In the genomic region with DNA sequence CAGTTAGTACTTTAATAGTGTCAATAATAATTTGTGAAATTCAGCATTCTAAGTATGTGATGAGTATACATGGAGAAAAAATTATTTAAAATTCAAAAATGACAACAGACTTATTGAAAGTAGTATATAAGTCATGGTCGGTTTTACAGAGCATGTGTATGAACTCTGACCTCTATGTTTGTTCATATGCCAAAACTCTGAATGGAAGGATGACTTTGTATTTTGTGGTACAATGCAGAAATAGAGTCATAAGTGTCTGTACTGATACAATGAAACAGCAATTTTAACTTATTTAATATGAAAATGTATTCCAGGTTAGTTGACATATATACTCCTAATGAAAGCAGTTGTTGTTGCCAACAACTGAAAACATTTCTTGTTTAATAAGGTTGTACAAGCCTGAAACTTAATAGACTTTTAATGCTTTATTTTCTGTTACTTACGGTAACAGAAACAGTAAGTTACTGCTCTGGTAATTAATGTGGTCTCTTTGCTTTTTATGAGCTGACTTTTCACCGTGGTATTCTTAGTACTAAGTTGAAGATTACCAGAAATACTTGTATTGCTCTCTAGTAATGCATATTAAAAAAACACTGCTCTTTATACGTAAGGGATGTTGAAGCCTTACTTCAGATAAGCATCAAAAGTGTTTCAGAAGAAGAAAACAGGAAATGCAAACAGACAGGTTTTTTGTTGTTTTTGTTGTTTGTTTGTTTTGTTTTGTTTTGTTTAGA, we compare ENCODE assay signal across 8 cellular contexts. TPM values are rescaled to one million over a fixed set of nuclear protein-coding genes. Genes with fewer than 3 reads are reported as not detected.
DNase-seq lines count a peak whose midpoint lies in the region; ATAC-seq, FAIRE-seq and TF ChIP-seq lines count a peak whose summit lies in the region.

No MANE protein-coding gene starts in this region.

- 0 out of 2 replicates have a peak, but pooled peaks cover 5% of the 10 kb centered on the region for H3K9me3 ChIP-seq in BLaER1
- no peaks in the 10 kb centered on the region for H3K9me3 ChIP-seq in HUES64 (ENCODE audit: insufficient read depth, low read depth, low read length)
- no peaks in the 10 kb centered on the region for H3K9me3 ChIP-seq in mesodermal cell (ENCODE audit: control insufficient read depth, low read length)
- H3K9me3 ChIP-seq in body of pancreas = no peaks in the 10 kb centered on the region
- H3K9me3 ChIP-seq in mucosa of descending colon = no peaks in the 10 kb centered on the region

- DNase-seq in astrocyte of the spinal cord (ENCODE audit: low read depth, low spot score) (peak; percentile 37), AG08395 (ENCODE audit: low spot score) (no peak), body of pancreas (no peak), urothelium cell line (ENCODE audit: low spot score) (no peak), mucosa of descending colon (no peak)

- FAIRE-seq in urothelium cell line (lab: Jason Lieb, UNC) = no peak

- H3K4me1 ChIP-seq in BLaER1 (peaks cover 29% of the 10 kb centered on the region), HUES64 (ENCODE audit: insufficient read depth, low read length) (peaks cover 23% of the 10 kb centered on the region), mesodermal cell (ENCODE audit: control insufficient read depth, insufficient read depth, low read length, poor library complexity, severe bottlenecking) (no peaks in the 10 kb centered on the region), body of pancreas (peaks cover 33% of the 10 kb centered on the region), mucosa of descending colon (ENCODE audit: low read depth) (peaks cover 16% of the 10 kb centered on the region)

- in situ Hi-C loops in astrocyte of the spinal cord (cut with HindIII; ENCODE audit: low sequenced_read_pairs) = no loop called here

- H4K20me1 ChIP-seq in BLaER1 = peaks cover 65% of the 10 kb centered on the region

- TF ChIP-seq CTCF in astrocyte of the spinal cord (IDR thresholded peaks at IDR 0.05; ENCODE audit: low read depth, low read length) (no peak), body of pancreas (IDR thresholded peaks at IDR 0.05) (no peak), mucosa of descending colon (IDR thresholded peaks at IDR 0.05) (no peak)

- WGBS in HUES64 = 38% methylated on average over 4 of the region's 4 CpGs
- WGBS in mesodermal cell (ENCODE audit: insufficient coverage in 2 of 2), 2 experiments = 27 to 56% methylated on average over 2 of the region's 4 CpGs
- WGBS in body of pancreas, 2 donors = 2 to 4% methylated on average over 4 of the region's 4 CpGs

- 0 out of 2 replicates have a peak overlapping the region, but pooled peaks have one; percentile 7 for H3K27ac ChIP-seq in BLaER1
- H3K27ac ChIP-seq in HUES64 (ENCODE audit: low read depth, low read length) = 0 out of 2 replicates have a peak overlapping the region, but pooled peaks have one; percentile 16
- no peak overlapping the region for H3K27ac ChIP-seq in mesodermal cell (ENCODE audit: low read depth, low read length, severe bottlenecking)
- H3K27ac ChIP-seq in body of pancreas = no peak overlapping the region

- intact Hi-C loops in body of pancreas (cut with DNase I) = loop anchor here (10.0 kb wide), 1 partner anchor 275 kb away; a partner anchor contains a TSS
- intact Hi-C loops in mucosa of descending colon (cut with DNase I, micrococcal nuclease) = loop anchor here in 1 of 2 donors (10.0 kb wide), 1 partner anchor 275 kb away; a partner anchor contains a TSS

- peak overlapping the region; percentile 79 for H3K4me2 ChIP-seq in BLaER1

- no peak for ATAC-seq in body of pancreas
- no peak for ATAC-seq in mucosa of descending colon

- TF ChIP-seq POLR2A in body of pancreas (IDR thresholded peaks at IDR 0.05) = no peak

- H3K27me3 ChIP-seq in BLaER1 = no peaks in the 10 kb centered on the region
- no peaks in the 10 kb centered on the region for H3K27me3 ChIP-seq in HUES64 (ENCODE audit: insufficient read depth, low read length)
- no peaks in the 10 kb centered on the region for H3K27me3 ChIP-seq in body of pancreas

- H3K36me3 ChIP-seq in BLaER1 (peaks cover 32% of the 10 kb centered on the region), HUES64 (ENCODE audit: insufficient read depth, low read length) (peaks cover 14% of the 10 kb centered on the region), mesodermal cell (ENCODE audit: control insufficient read depth, insufficient read depth, low read length) (peaks cover 30% of the 10 kb centered on the region), body of pancreas (replicated peaks in 1 of 2; ENCODE audit: insufficient read depth in 1 of 2, low read depth in 2 of 2) (no peaks in the 10 kb centered on the region), mucosa of descending colon (ENCODE audit: low read depth) (no peaks in the 10 kb centered on the region)

- H3K4me3 ChIP-seq in BLaER1 (peak overlapping the region; percentile 88), HUES64 (ENCODE audit: low read length) (peak overlapping the region; percentile 93), astrocyte of the spinal cord (ENCODE audit: low read depth, low read length) (peak overlapping the region; percentile 87), mesodermal cell (ENCODE audit: extremely low read depth, insufficient read depth, low read length, poor library complexity, severe bottlenecking) (peak overlapping the region; percentile 90), body of pancreas (no peak overlapping the region), mucosa of descending colon (no peak overlapping the region)

- peak overlapping the region; percentile 43; the same call in 1 of the 2 replicates for H3K9ac ChIP-seq in BLaER1
- peak overlapping the region; percentile 98 for H3K9ac ChIP-seq in HUES64 (ENCODE audit: low read depth, low read length)

RNA-seq across cellular contexts. Expression of a gene that starts 1.9 kb away (rescaled TPM):
- 126 TPM for polyA plus RNA-seq in HUES64 (2013, experiment 1 of 2)
- 128 TPM for polyA plus RNA-seq in HUES64 (2013, experiment 2 of 2)
- polyA plus RNA-seq in mesodermal cell (2013, experiment 1 of 2) = 128 TPM
- 127 TPM for polyA plus RNA-seq in mesodermal cell (2013, experiment 2 of 2)
- total RNA-seq in body of pancreas (10 to 100 TPM; 12.2 to 19.5 TPM), mucosa of descending colon (10 to 100 TPM; 82.0 to 89.0 (median 86.7) TPM)

Comparison
In these comparisons a context has a peak if more than half of its experiments do, and no peak if none do; other contexts are left out.
1. H3K27ac ChIP-seq: peak in BLaER1 (single experiment) and HUES64 (single experiment); none in mesodermal cell (single experiment) and body of pancreas (0 of 4).
2. H3K4me3 ChIP-seq: peak in BLaER1 (single experiment), HUES64 (single experiment), astrocyte of the spinal cord (single experiment) and mesodermal cell (single experiment); none in body of pancreas (0 of 2) and mucosa of descending colon (single experiment).
3. RNA of a gene that starts 1.9 kb away (total RNA-seq): 82.0 to 89.0 TPM in mucosa of descending colon; 12.2 to 19.5 TPM in body of pancreas; every median in the first group is over 4 times any median in the second.